In the genomic region with DNA sequence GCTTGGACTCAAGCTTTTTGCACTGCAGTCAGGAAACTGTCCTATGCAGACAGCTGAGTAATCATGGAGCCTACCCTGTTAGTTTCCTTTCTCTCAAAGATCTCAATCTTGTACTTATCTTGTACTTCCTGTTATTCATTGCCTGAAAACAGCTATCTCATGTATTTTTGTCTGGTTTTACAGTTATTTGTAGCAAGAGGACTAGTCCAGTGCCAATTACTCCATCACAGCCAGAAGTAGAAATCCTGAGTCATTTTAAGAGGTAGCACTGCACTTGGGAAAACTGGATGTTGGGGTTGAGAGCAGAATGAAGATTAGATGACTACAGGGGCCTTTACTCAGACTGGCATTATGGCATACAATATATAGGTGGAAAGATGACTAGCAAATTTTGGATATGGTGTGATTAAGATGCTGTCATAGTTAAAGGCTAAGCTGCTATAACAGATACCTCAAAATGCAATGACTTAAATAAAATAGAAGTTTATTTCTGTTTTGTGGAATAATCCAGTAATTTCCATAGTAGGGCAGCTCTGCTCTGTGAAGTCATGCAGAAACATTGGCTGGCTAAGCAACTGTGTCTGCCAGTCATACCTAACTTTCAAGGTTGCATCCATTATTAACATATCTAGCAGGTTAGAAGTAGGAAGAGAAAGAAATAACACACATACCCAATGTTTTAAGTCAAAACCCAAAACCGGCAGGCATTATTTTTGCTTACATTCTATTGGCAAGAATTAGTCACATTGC, we compare ENCODE assay signal across 8 cellular contexts. TPM values are rescaled to one million over a fixed set of nuclear protein-coding genes. Genes with fewer than 3 reads are reported as not detected.
DNase-seq lines count a peak whose midpoint lies in the region; ATAC-seq lines count a peak whose summit lies in the region.

No MANE protein-coding gene starts in this region.

- DNase-seq in activated naive CD4-positive, alpha-beta T cell treated with anti-CD3 and anti-CD28 coated beads, Interleukin-2, amount 50 U/mL, for 72 hours (ENCODE audit: low spot score in 2 of 2), result no peak
- DNase-seq in GOT3 (lab: John Stamatoyannopoulos, UW) (no peak), NCI-H526 (lab: John Stamatoyannopoulos, UW) (no peak), NCI-H1105 treated with DMSO at 0.1 percent for 48 hours (lab: John Stamatoyannopoulos, UW) (no peak), caudate nucleus (lab: John Stamatoyannopoulos, UW) (no peak)

- ATAC-seq in GM18502 (IDR thresholded peaks at IDR 0.05; ENCODE audit: poor library complexity, unreplicated experiment), result peak; percentile 83
- peak; percentile 75 for ATAC-seq in HG03095 (IDR thresholded peaks at IDR 0.05; ENCODE audit: unreplicated experiment)
- ATAC-seq in activated naive CD4-positive, alpha-beta T cell treated with anti-CD3 and anti-CD28 coated beads, Interleukin-2, amount 50 U/mL, for 72 hours, result peak; percentile 88 to 91

- H3K9me3 Mint-ChIP-seq in activated naive CD4-positive, alpha-beta T cell treated with anti-CD3 and anti-CD28 coated beads, Interleukin-2, amount 50 U/mL, for 72 hours, result peaks cover 3 to 7% of the 10 kb centered on the region in 2 donors

- no peaks in the 10 kb centered on the region for H3K36me3 ChIP-seq in mucosa of rectum (ENCODE audit: control insufficient read depth in 2 of 2, insufficient read depth in 2 of 2, low read length in 2 of 2)

- no peak overlapping the region for H3K4me3 ChIP-seq in mucosa of rectum (ENCODE audit: low read length in 2 of 2)

- peak overlapping the region; percentile 26 to 79 for H3K27ac Mint-ChIP-seq in activated naive CD4-positive, alpha-beta T cell treated with anti-CD3 and anti-CD28 coated beads, Interleukin-2, amount 50 U/mL, for 72 hours

- H3K27me3 ChIP-seq in mucosa of rectum (ENCODE audit: control insufficient read depth in 2 of 2, insufficient read depth in 2 of 2, low read length in 2 of 2), result no peaks in the 10 kb centered on the region

- no peaks in the 10 kb centered on the region for H3K4me1 ChIP-seq in mucosa of rectum (ENCODE audit: control insufficient read depth in 2 of 2, insufficient read depth in 2 of 2, low read length in 2 of 2)

- H3K36me3 Mint-ChIP-seq in activated naive CD4-positive, alpha-beta T cell treated with anti-CD3 and anti-CD28 coated beads, Interleukin-2, amount 50 U/mL, for 72 hours, result peaks cover 0 to 5% of the 10 kb centered on the region in 2 donors

- H3K9me3 ChIP-seq in mucosa of rectum (ENCODE audit: control insufficient read depth in 2 of 2, low read length in 2 of 2), result no peaks in the 10 kb centered on the region

- H3K27ac ChIP-seq in mucosa of rectum (ENCODE audit: low read depth in 2 of 2, low read length in 2 of 2) (peak overlapping the region; percentile 13 to 39), caudate nucleus (ENCODE audit: low read depth, low read length) (no peak overlapping the region)

- H3K9ac ChIP-seq in mucosa of rectum (ENCODE audit: low read depth in 1 of 2, low read length in 2 of 2), result no peak overlapping the region

RNA-seq across cellular contexts. Expression of a gene that starts 21.1 kb away (rescaled TPM):
- total RNA-seq in activated naive CD4-positive, alpha-beta T cell treated with anti-CD3 and anti-CD28 coated beads, Interleukin-2, amount 50 U/mL, for 72 hours, result 10 to 100 TPM; 16.3 to 29.8 TPM

RNA-seq across cellular contexts. Expression of a gene that starts 39.3 kb away (rescaled TPM):
- total RNA-seq in activated naive CD4-positive, alpha-beta T cell treated with anti-CD3 and anti-CD28 coated beads, Interleukin-2, amount 50 U/mL, for 72 hours, result 10 to 100 TPM; 11.9 to 18.4 TPM
